In the genomic region with DNA sequence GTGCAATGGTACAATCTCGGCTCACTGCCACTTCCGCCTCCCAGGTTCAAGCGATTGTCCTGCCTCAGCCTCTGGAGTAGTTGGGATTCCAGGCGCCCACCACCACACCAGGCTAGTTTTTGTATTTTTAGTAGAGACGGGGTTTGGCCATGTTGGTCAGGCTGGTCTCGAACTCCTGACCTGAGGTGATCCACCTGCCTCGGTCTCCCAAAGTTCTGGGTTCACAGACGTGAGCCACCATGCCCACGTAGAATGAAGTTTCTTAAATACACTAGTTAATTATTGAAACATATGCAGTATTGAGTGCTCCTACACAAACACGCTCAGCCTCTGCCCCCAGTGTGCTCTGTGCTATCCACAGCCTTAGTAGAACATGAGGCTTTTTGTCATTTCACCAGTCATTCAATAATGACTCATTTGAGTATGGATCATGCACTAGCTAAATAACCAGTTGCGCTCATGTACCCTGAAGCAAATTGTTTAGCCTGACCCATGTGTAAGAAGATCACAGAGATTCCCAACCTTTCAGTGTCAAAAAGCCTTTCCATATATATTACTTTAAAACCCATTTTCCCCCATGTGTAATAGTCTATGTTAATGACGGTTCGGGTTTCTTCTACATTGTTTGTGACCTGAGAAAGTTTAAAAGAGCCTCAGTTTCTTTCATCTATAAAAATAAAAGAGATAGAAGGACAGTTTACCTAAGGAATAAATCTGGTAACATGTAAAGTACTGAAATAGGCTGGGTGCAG, we compare ENCODE assay signal across 2 cellular contexts.
TF ChIP-seq lines count a peak whose summit lies in the region.

No MANE protein-coding gene starts in this region.

TF ChIP-seq in GM23338, 12 proteins besides CTCF, POLR2A, EP300 and RAD21:
- TF ChIP-seq ZNF462 (CRISPR knock-in tag; IDR thresholded peaks at IDR 0.05) = no peak
- TF ChIP-seq, protein P1, sequence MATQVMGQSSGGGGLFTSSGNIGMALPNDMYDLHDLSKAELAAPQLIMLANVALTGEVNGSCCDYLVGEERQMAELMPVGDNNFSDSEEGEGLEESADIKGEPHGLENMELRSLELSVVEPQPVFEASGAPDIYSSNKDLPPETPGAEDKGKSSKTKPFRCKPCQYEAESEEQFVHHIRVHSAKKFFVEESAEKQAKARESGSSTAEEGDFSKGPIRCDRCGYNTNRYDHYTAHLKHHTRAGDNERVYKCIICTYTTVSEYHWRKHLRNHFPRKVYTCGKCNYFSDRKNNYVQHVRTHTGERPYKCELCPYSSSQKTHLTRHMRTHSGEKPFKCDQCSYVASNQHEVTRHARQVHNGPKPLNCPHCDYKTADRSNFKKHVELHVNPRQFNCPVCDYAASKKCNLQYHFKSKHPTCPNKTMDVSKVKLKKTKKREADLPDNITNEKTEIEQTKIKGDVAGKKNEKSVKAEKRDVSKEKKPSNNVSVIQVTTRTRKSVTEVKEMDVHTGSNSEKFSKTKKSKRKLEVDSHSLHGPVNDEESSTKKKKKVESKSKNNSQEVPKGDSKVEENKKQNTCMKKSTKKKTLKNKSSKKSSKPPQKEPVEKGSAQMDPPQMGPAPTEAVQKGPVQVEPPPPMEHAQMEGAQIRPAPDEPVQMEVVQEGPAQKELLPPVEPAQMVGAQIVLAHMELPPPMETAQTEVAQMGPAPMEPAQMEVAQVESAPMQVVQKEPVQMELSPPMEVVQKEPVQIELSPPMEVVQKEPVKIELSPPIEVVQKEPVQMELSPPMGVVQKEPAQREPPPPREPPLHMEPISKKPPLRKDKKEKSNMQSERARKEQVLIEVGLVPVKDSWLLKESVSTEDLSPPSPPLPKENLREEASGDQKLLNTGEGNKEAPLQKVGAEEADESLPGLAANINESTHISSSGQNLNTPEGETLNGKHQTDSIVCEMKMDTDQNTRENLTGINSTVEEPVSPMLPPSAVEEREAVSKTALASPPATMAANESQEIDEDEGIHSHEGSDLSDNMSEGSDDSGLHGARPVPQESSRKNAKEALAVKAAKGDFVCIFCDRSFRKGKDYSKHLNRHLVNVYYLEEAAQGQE (IDR thresholded peaks at IDR 0.05; ENCODE audit: unreplicated experiment) = no peak
- no peak for TF ChIP-seq STAT1 (IDR thresholded peaks at IDR 0.05; ENCODE audit: unreplicated experiment)
- TF ChIP-seq NANOG (IDR thresholded peaks at IDR 0.05; ENCODE audit: borderline replicate concordance) = no peak
- no peak for TF ChIP-seq JUNB (IDR thresholded peaks at IDR 0.05; ENCODE audit: unreplicated experiment)
- TF ChIP-seq POLR2AphosphoS5 (IDR thresholded peaks at IDR 0.05; ENCODE audit: low read depth) = 0 out of 2 replicates have a peak, but pooled peaks have one; percentile 10

TF ChIP-seq in GM12878, 131 proteins besides CTCF, POLR2A, EP300 and RAD21 (continues in another document):
- no peak for TF ChIP-seq WRNIP1 (IDR thresholded peaks at IDR 0.05; ENCODE audit: borderline replicate concordance, low read depth, low read length)
- TF ChIP-seq, protein P2, sequence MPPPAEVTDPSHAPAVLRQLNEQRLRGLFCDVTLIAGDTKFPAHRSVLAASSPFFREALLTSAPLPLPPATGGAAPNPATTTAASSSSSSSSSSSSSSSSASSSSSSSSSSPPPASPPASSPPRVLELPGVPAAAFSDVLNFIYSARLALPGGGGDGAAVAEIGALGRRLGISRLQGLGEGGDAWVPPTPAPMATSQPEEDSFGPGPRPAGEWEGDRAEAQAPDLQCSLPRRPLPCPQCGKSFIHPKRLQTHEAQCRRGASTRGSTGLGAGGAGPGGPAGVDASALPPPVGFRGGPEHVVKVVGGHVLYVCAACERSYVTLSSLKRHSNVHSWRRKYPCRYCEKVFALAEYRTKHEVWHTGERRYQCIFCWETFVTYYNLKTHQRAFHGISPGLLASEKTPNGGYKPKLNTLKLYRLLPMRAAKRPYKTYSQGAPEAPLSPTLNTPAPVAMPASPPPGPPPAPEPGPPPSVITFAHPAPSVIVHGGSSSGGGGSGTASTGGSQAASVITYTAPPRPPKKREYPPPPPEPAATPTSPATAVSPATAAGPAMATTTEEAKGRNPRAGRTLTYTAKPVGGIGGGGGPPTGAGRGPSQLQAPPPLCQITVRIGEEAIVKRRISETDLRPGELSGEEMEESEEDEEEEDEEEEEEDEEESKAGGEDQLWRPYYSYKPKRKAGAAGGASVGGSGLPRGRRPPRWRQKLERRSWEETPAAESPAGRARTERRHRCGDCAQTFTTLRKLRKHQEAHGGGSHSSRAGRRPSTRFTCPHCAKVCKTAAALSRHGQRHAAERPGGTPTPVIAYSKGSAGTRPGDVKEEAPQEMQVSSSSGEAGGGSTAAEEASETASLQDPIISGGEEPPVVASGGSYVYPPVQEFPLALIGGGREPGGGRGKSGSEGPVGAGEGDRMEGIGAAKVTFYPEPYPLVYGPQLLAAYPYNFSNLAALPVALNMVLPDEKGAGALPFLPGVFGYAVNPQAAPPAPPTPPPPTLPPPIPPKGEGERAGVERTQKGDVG (CRISPR knock-in tag; IDR thresholded peaks at IDR 0.05) = no peak; the same call in 1 of the 2 replicates
- TF ChIP-seq TBL1XR1 (IDR thresholded peaks at IDR 0.05; ENCODE audit: low read depth, low read length) = no peak
- no peak for TF ChIP-seq BRCA1 (IDR thresholded peaks at IDR 0.05; ENCODE audit: low read depth, low read length)
- no peak for TF ChIP-seq E2F4 (IDR thresholded peaks at IDR 0.05; ENCODE audit: low read depth, low read length)
- TF ChIP-seq ASH2L (IDR thresholded peaks at IDR 0.05; ENCODE audit: borderline replicate concordance, low read depth) = no peak
- TF ChIP-seq EZH2 (IDR thresholded peaks at IDR 0.05; ENCODE audit: borderline replicate concordance, control insufficient read depth, low read depth, low read length) = no peak
- TF ChIP-seq HCFC1 (IDR thresholded peaks at IDR 0.05; ENCODE audit: low read length) = no peak
- TF ChIP-seq ATF2 (IDR thresholded peaks at IDR 0.05; ENCODE audit: low read length) = 0 out of 2 replicates have a peak, but pooled peaks have one; percentile 11
- TF ChIP-seq SRF (IDR thresholded peaks at IDR 0.05; ENCODE audit: low read depth in 2 of 2, low read length in 2 of 2) = no peak
- peak; percentile 31; the same call in 1 of the 2 replicates for TF ChIP-seq NR2F1 (conservative IDR thresholded peaks at IDR 0.05)
- TF ChIP-seq NFIC (IDR thresholded peaks at IDR 0.05; ENCODE audit: low read depth, low read length) = no peak
- no peak for TF ChIP-seq SPI1 (IDR thresholded peaks at IDR 0.05; ENCODE audit: borderline replicate concordance, insufficient read depth, low read depth, low read length)
- TF ChIP-seq SREBF2 (IDR thresholded peaks at IDR 0.05; ENCODE audit: low read length) = no peak
- peak; percentile 66 for TF ChIP-seq MLLT1 (IDR thresholded peaks at IDR 0.05)
- TF ChIP-seq JUND (IDR thresholded peaks at IDR 0.05; ENCODE audit: low read depth, low read length) = no peak
- no peak; the same call in 1 of the 2 replicates for TF ChIP-seq BCLAF1 (IDR thresholded peaks at IDR 0.05)
- TF ChIP-seq, protein P3, sequence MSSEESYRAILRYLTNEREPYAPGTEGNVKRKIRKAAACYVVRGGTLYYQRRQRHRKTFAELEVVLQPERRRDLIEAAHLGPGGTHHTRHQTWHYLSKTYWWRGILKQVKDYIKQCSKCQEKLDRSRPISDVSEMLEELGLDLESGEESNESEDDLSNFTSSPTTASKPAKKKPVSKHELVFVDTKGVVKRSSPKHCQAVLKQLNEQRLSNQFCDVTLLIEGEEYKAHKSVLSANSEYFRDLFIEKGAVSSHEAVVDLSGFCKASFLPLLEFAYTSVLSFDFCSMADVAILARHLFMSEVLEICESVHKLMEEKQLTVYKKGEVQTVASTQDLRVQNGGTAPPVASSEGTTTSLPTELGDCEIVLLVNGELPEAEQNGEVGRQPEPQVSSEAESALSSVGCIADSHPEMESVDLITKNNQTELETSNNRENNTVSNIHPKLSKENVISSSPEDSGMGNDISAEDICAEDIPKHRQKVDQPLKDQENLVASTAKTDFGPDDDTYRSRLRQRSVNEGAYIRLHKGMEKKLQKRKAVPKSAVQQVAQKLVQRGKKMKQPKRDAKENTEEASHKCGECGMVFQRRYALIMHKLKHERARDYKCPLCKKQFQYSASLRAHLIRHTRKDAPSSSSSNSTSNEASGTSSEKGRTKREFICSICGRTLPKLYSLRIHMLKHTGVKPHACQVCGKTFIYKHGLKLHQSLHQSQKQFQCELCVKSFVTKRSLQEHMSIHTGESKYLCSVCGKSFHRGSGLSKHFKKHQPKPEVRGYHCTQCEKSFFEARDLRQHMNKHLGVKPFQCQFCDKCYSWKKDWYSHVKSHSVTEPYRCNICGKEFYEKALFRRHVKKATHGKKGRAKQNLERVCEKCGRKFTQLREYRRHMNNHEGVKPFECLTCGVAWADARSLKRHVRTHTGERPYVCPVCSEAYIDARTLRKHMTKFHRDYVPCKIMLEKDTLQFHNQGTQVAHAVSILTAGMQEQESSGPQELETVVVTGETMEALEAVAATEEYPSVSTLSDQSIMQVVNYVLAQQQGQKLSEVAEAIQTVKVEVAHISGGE (CRISPR knock-in tag; IDR thresholded peaks at IDR 0.05) = peak; percentile 10; the same call in 1 of the 2 replicates
- TF ChIP-seq BACH1 (IDR thresholded peaks at IDR 0.05; ENCODE audit: borderline replicate concordance) = peak; percentile 88
- peak; percentile 79 for TF ChIP-seq EED (IDR thresholded peaks at IDR 0.05; ENCODE audit: low read depth)
- no peak for TF ChIP-seq CEBPZ (IDR thresholded peaks at IDR 0.05; ENCODE audit: low read depth, low read length)
- TF ChIP-seq ATF7 (IDR thresholded peaks at IDR 0.05; ENCODE audit: low read depth) = peak; percentile 47; the same call in 1 of the 2 replicates
- no peak for TF ChIP-seq ZSCAN29 (IDR thresholded peaks at IDR 0.05)
- TF ChIP-seq ZNF217 (IDR thresholded peaks at IDR 0.05) = peak; percentile 17; the same call in 1 of the 2 replicates
- no peak for TF ChIP-seq ZNF207 (IDR thresholded peaks at IDR 0.05; ENCODE audit: borderline replicate concordance)
- TF ChIP-seq CBX5 (IDR thresholded peaks at IDR 0.05; ENCODE audit: low read depth) = no peak
